ENCODE assay signal across 26 cellular contexts in genomic region chr1:30475966-30476365, GRCh38.
DNase-seq lines count a peak whose midpoint lies in the region; ATAC-seq and TF ChIP-seq lines count a peak whose summit lies in the region.
"Had no signal": no experiment of that assay in that cellular context is flagged by ENCODE, and none has a peak within 500 bp of the region (broad histone marks: within the 10 kb centered on the region; RNA-seq: fewer than 3 reads in every experiment).

No MANE protein-coding gene starts in this region.

- H3K23ac ChIP-seq in neuronal stem cell (ENCODE audit: low read depth, low read length, poor library complexity), result no peak overlapping the region

- no peak overlapping the region for H2BK12ac ChIP-seq in neuronal stem cell (ENCODE audit: low read length)

- H2AFZ ChIP-seq in neuronal stem cell (ENCODE audit: low read length), result no peak overlapping the region

- peaks cover 22% of the 10 kb centered on the region for H3K27me3 Mint-ChIP-seq in T-helper 17 cell
- H3K27me3 Mint-ChIP-seq in immature natural killer cell (ENCODE audit: low read depth in 3 of 3), result no peaks in the 10 kb centered on the region

- H3K27ac ChIP-seq in neuronal stem cell (replicated peaks; ENCODE audit: low read length), result no peak overlapping the region
- no peak overlapping the region for H3K27ac ChIP-seq in spleen
- H3K27ac ChIP-seq: BLaER1 had no signal

- H3K4me1 ChIP-seq in neuronal stem cell (ENCODE audit: control insufficient read depth in 2 of 2, insufficient read depth in 1 of 2, low read depth in 1 of 2, low read length in 2 of 2) (no peaks in the 10 kb centered on the region), spleen (no peaks in the 10 kb centered on the region)
- H3K4me1 ChIP-seq: BE2C, BLaER1 had no signal

- ATAC-seq in T-helper 17 cell (no peak), sciatic nerve (no peak), GM21423 (IDR thresholded peaks at IDR 0.05; ENCODE audit: unreplicated experiment) (no peak)
- ATAC-seq: GM12878 had no signal

- intact Hi-C loops in sciatic nerve (cut with DNase I) (no loop called here), spleen (cut with DNase I; ENCODE audit: low total_unique reads) (no loop called here)

- TF ChIP-seq CTCF in spleen (IDR thresholded peaks at IDR 0.05 in 8 of 11, conservative IDR thresholded peaks at IDR 0.05 in 3 of 11), result no peak

- no peak overlapping the region for H4K91ac ChIP-seq in neuronal stem cell (ENCODE audit: low read depth, low read length, poor library complexity)

- H2BK120ac ChIP-seq in neuronal stem cell (ENCODE audit: low read depth, low read length), result no peak overlapping the region

- H3K9me3 Mint-ChIP-seq in immature natural killer cell, result peaks cover 1 to 6% (median 5%) of the 10 kb centered on the region in 6 donors

- DNase-seq in T-helper 17 cell (no peak), neuronal stem cell (ENCODE audit: low spot score) (no peak), sciatic nerve (ENCODE audit: low spot score) (peak; percentile 21), spleen (peak; percentile 41), NOMO-1 treated with DMSO at 0.1 percent for 48 hours (lab: John Stamatoyannopoulos, UW; ENCODE audit: unreplicated experiment) (no peak), immature natural killer cell (no peak)
- DNase-seq in stimulated activated naive CD4-positive, alpha-beta T cell (lab: John Stamatoyannopoulos, UW), result no peak
- DNase-seq: 8988T; ACHN; BE2C; C1 segment of cervical spinal cord; CD4-positive, alpha-beta memory T cell; CD4-positive, CD25-positive, alpha-beta regulatory T cell; CD8-positive, alpha-beta memory T cell; COR-L47; DMS 273 treated with DMSO at 0.1 percent for 48 hours; DMS153; DMS53; DMS79; DND-41; EL; GDM1 had no signal

- H3K18ac ChIP-seq in neuronal stem cell (ENCODE audit: low read length), result no peak overlapping the region

- H4K8ac ChIP-seq in neuronal stem cell (ENCODE audit: low read depth, low read length), result no peak overlapping the region

- no peak overlapping the region for H3K4me2 ChIP-seq in neuronal stem cell (ENCODE audit: insufficient read depth, low read length, poor library complexity, severe bottlenecking)
- H3K4me2 ChIP-seq: BLaER1 had no signal

- no peaks in the 10 kb centered on the region for H3K9me3 ChIP-seq in T-helper 17 cell (ENCODE audit: control insufficient read depth, low read length, poor library complexity, severe bottlenecking)
- H3K9me3 ChIP-seq in neuronal stem cell (replicated peaks in 1 of 2; ENCODE audit: control insufficient read depth in 2 of 2, insufficient read depth in 1 of 2, low read depth in 1 of 2, low read length in 2 of 2), result peaks cover 3 to 5% of the 10 kb centered on the region in 2 donors
- peaks cover 0 to 14% (median 7%) of the 10 kb centered on the region in 8 donors for H3K9me3 ChIP-seq in spleen
- H3K9me3 ChIP-seq: BE2C had no signal

- peak overlapping the region; percentile 0 for H3K4me3 Mint-ChIP-seq in T-helper 17 cell
- no peak overlapping the region for H3K4me3 Mint-ChIP-seq in immature natural killer cell
- H3K4me3 Mint-ChIP-seq: CD14-positive monocyte; CD4-positive, alpha-beta memory T cell; CD4-positive, CD25-positive, alpha-beta regulatory T cell; CD8-positive, alpha-beta memory T cell had no signal

- H2BK5ac ChIP-seq in neuronal stem cell (ENCODE audit: low read length), result no peak overlapping the region

- H3K36me3 ChIP-seq in neuronal stem cell (replicated peaks in 1 of 2; ENCODE audit: control insufficient read depth in 2 of 2, insufficient read depth in 2 of 2, low read length in 2 of 2) (no peaks in the 10 kb centered on the region), spleen (no peaks in the 10 kb centered on the region)
- H3K36me3 ChIP-seq: BE2C, BLaER1 had no signal

- H3K27ac Mint-ChIP-seq in T-helper 17 cell (no peak overlapping the region), immature natural killer cell (no peak overlapping the region)
- H3K27ac Mint-ChIP-seq: CD14-positive monocyte; CD4-positive, alpha-beta memory T cell; CD8-positive, alpha-beta memory T cell had no signal

- peaks cover 0 to 6% (median 0%) of the 10 kb centered on the region in 3 experiments for H3K27me3 ChIP-seq in neuronal stem cell (ENCODE audit: control insufficient read depth in 3 of 3, insufficient read depth in 3 of 3, low read depth in 1 of 3, low read length in 3 of 3)
- H3K27me3 ChIP-seq in spleen (replicated peaks in 1 of 7), result peaks cover 0 to 13% (median 0%) of the 10 kb centered on the region in 7 donors
- H3K27me3 ChIP-seq: BE2C, BLaER1 had no signal

- H3K9ac ChIP-seq in neuronal stem cell (ENCODE audit: low read depth, low read length, poor library complexity), result no peak overlapping the region
- H3K9ac ChIP-seq: BLaER1 had no signal

- H2AK5ac ChIP-seq in neuronal stem cell (ENCODE audit: low read depth, low read length), result no peak overlapping the region

- H3K4ac ChIP-seq in neuronal stem cell (ENCODE audit: low read length), result no peak overlapping the region

- H3K14ac ChIP-seq in neuronal stem cell (ENCODE audit: low read length), result peak overlapping the region; percentile 63

- no peak for TF ChIP-seq POLR2A in spleen (IDR thresholded peaks at IDR 0.05)

- H3K4me3 ChIP-seq in neuronal stem cell (ENCODE audit: low read length in 2 of 2) (no peak overlapping the region), spleen (no peak overlapping the region)
- H3K4me3 ChIP-seq: BLaER1, GM12878 had no signal

- H3K79me1 ChIP-seq in neuronal stem cell (ENCODE audit: low read depth, low read length), result peaks cover 2% of the 10 kb centered on the region

- no CpG with 5 or more reads among the region's 6 CpGs for WGBS in neuronal stem cell (ENCODE audit: extremely low coverage in 2 of 2, insufficient read length in 2 of 2, insufficient replicate concordance in 1 of 2), 2 donors
- 55 to 70% (median 68%) methylated on average over 6 of the region's 6 CpGs for WGBS in spleen, 5 donors

- no peak overlapping the region for H2BK15ac ChIP-seq in neuronal stem cell (ENCODE audit: low read length)

- H3K36me3 Mint-ChIP-seq in T-helper 17 cell (ENCODE audit: low read depth) (no peaks in the 10 kb centered on the region), immature natural killer cell (peaks cover 3 to 5% (median 4%) of the 10 kb centered on the region in 3 donors)
- H3K36me3 Mint-ChIP-seq: CD14-positive monocyte; CD4-positive, alpha-beta memory T cell; CD4-positive, CD25-positive, alpha-beta regulatory T cell had no signal

- H3K4me1 Mint-ChIP-seq in T-helper 17 cell (peaks cover 3% of the 10 kb centered on the region), immature natural killer cell (no peaks in the 10 kb centered on the region)
- H3K4me1 Mint-ChIP-seq: CD14-positive monocyte; CD4-positive, CD25-positive, alpha-beta regulatory T cell; CD8-positive, alpha-beta memory T cell had no signal

Comparison
In these comparisons a context has a peak if more than half of its experiments do, and no peak if none do; other contexts are left out.
1. DNase-seq: peak in sciatic nerve (single experiment) and spleen (single experiment); none in T-helper 17 cell (0 of 3), neuronal stem cell (single experiment), stimulated activated naive CD4-positive, alpha-beta T cell (0 of 6), NOMO-1 treated with DMSO at 0.1 percent for 48 hours (single experiment) and immature natural killer cell (0 of 3).